In genomic region chr1:233865902-233866301, GRCh38 we compare ENCODE assay signal across 22 cellular contexts. TPM values are rescaled to one million over a fixed set of nuclear protein-coding genes. Genes with fewer than 3 reads are reported as not detected.
DNase-seq lines count a peak whose midpoint lies in the region; ATAC-seq, FAIRE-seq and TF ChIP-seq lines count a peak whose summit lies in the region.
"Had no signal": no experiment of that assay in that cellular context is flagged by ENCODE, and none has a peak within 500 bp of the region (broad histone marks: within the 10 kb centered on the region; RNA-seq: fewer than 3 reads in every experiment).

No MANE protein-coding gene starts in this region.

- H3K27me3 ChIP-seq in astrocyte (ENCODE audit: insufficient read depth, low read length) (no peaks in the 10 kb centered on the region), A673 (replicated peaks; ENCODE audit: insufficient read depth, low read depth, low read length, poor library complexity) (peaks cover 19% of the 10 kb centered on the region)

- no peak for ATAC-seq in stimulated activated effector memory CD8-positive, alpha-beta T cell treated with anti-CD3 and anti-CD28 coated beads, Interleukin-12 subunit alpha, Interleukin-12 subunit beta, amount 100 ng/mL, for 72 hours
- ATAC-seq: A549 had no signal

- H3K36me3 Mint-ChIP-seq in astrocyte (ENCODE audit: low read depth, unreplicated experiment) = no peaks in the 10 kb centered on the region
- no peaks in the 10 kb centered on the region for H3K36me3 Mint-ChIP-seq in stimulated activated effector memory CD8-positive, alpha-beta T cell treated with anti-CD3 and anti-CD28 coated beads, Interleukin-12 subunit alpha, Interleukin-12 subunit beta, amount 100 ng/mL, for 72 hours
- H3K36me3 Mint-ChIP-seq: CD4-positive, alpha-beta memory T cell had no signal

- no peaks in the 10 kb centered on the region for H4K20me1 ChIP-seq in astrocyte (ENCODE audit: insufficient read depth, low read length)

- no peak overlapping the region for H3K27ac Mint-ChIP-seq in astrocyte (ENCODE audit: unreplicated experiment)
- H3K27ac Mint-ChIP-seq in stimulated activated effector memory CD8-positive, alpha-beta T cell treated with anti-CD3 and anti-CD28 coated beads, Interleukin-12 subunit alpha, Interleukin-12 subunit beta, amount 100 ng/mL, for 72 hours = no peak overlapping the region
- H3K27ac Mint-ChIP-seq: CD4-positive, alpha-beta memory T cell had no signal

- H3K4me2 ChIP-seq in astrocyte (ENCODE audit: low read length) = no peak overlapping the region
- H3K4me2 ChIP-seq: A549 had no signal

- POLR2A ChIA-PET in A673 (lab: Charles Lee; ENCODE audit: low non-redundant PET) = no interaction called here

- CTCF ChIA-PET in A673 (lab: Charles Lee) = no interaction called here

- DNase-seq in A172 (ENCODE audit: low spot score) (peak; percentile 22), M059J (ENCODE audit: low read depth) (peak; percentile 70), astrocyte (ENCODE audit: low read depth) (peak; percentile 36), epithelial cell of esophagus (ENCODE audit: low read depth) (peak; percentile 22), UCSD-AML1 (lab: John Stamatoyannopoulos, UW; ENCODE audit: unreplicated experiment) (no peak), A673 (ENCODE audit: low spot score) (no peak), GM19239 (ENCODE audit: insufficient read length, low spot score) (no peak)
- no peak for DNase-seq in stimulated activated effector memory CD8-positive, alpha-beta T cell treated with anti-CD3 and anti-CD28 coated beads, Interleukin-12 subunit alpha, Interleukin-12 subunit beta, amount 100 ng/mL, for 72 hours (ENCODE audit: low spot score in 2 of 2)
- DNase-seq: C1 segment of cervical spinal cord; Calu3; CD4-positive, alpha-beta memory T cell; COR-L47; DMS53; DMS79 treated with DMSO at 0.1 percent for 48 hours; GM23248; H7; HCEC 1CT had no signal

- no peaks in the 10 kb centered on the region for H3K79me2 ChIP-seq in astrocyte (ENCODE audit: insufficient read depth, low read length)

- H3K4me3 ChIP-seq in astrocyte (ENCODE audit: insufficient read depth, low read depth, low read length) (no peak overlapping the region), epithelial cell of esophagus (ENCODE audit: low read length) (no peak overlapping the region), A673 (ENCODE audit: low read depth, low read length, poor library complexity, severe bottlenecking) (no peak overlapping the region)
- H3K4me3 ChIP-seq: A549, GM23248 had no signal

- no peak overlapping the region for H2AFZ ChIP-seq in astrocyte (ENCODE audit: low read depth, low read length)
- H2AFZ ChIP-seq: GM23248 had no signal

- no peak for TF ChIP-seq CTCF in astrocyte (IDR thresholded peaks at IDR 0.05; ENCODE audit: insufficient read depth, low read depth, low read length)
- TF ChIP-seq CTCF in epithelial cell of esophagus (IDR thresholded peaks at IDR 0.05; ENCODE audit: insufficient read depth, low read depth, low read length, missing control alignments) = no peak
- no peak for TF ChIP-seq CTCF in A673 (conservative IDR thresholded peaks at IDR 0.05; ENCODE audit: low read depth, low read length)

- no peak for FAIRE-seq in astrocyte (lab: Jason Lieb, UNC)
- FAIRE-seq in GM19239 (lab: Jason Lieb, UNC) = no peak
- FAIRE-seq: A549, G401.6, GM12892, H1 had no signal

- no peak overlapping the region for H3K4me3 Mint-ChIP-seq in astrocyte (ENCODE audit: unreplicated experiment)
- no peak overlapping the region for H3K4me3 Mint-ChIP-seq in stimulated activated effector memory CD8-positive, alpha-beta T cell treated with anti-CD3 and anti-CD28 coated beads, Interleukin-12 subunit alpha, Interleukin-12 subunit beta, amount 100 ng/mL, for 72 hours
- H3K4me3 Mint-ChIP-seq: CD4-positive, alpha-beta memory T cell had no signal

- H3K4me1 ChIP-seq in astrocyte (ENCODE audit: insufficient read depth, low read length) (peaks cover 18% of the 10 kb centered on the region), A673 (ENCODE audit: insufficient read depth, low read length, poor library complexity, severe bottlenecking) (no peaks in the 10 kb centered on the region)

- no peaks in the 10 kb centered on the region for H3K36me3 ChIP-seq in astrocyte (ENCODE audit: insufficient read depth, low read length)
- H3K36me3 ChIP-seq in A673 (ENCODE audit: insufficient read depth, low read length, poor library complexity, severe bottlenecking) = no peaks in the 10 kb centered on the region

- H3K27ac ChIP-seq in astrocyte (ENCODE audit: low read depth, low read length) (no peak overlapping the region), A673 (ENCODE audit: low read depth, low read length, poor library complexity, severe bottlenecking) (no peak overlapping the region)
- H3K27ac ChIP-seq: 22Rv1, A549, GM23248 had no signal

- H3K9me3 ChIP-seq in astrocyte (ENCODE audit: insufficient read depth, low read depth, low read length) (no peaks in the 10 kb centered on the region), A673 (ENCODE audit: low read depth, low read length, poor library complexity, severe bottlenecking) (peaks cover 4% of the 10 kb centered on the region)

- H3K4me1 Mint-ChIP-seq in astrocyte (ENCODE audit: low read depth, unreplicated experiment) = peaks cover 17% of the 10 kb centered on the region
- no peaks in the 10 kb centered on the region for H3K4me1 Mint-ChIP-seq in stimulated activated effector memory CD8-positive, alpha-beta T cell treated with anti-CD3 and anti-CD28 coated beads, Interleukin-12 subunit alpha, Interleukin-12 subunit beta, amount 100 ng/mL, for 72 hours
- H3K4me1 Mint-ChIP-seq: CD4-positive, alpha-beta memory T cell had no signal

- no peak overlapping the region for H3K9ac ChIP-seq in astrocyte (ENCODE audit: low read length)
- H3K9ac ChIP-seq: GM23248 had no signal

- intact Hi-C loops in A673 (cut with micrococcal nuclease; ENCODE audit: unreplicated experiment) = no loop called here

- BruUV-seq in A673 (replicated peaks; lab: Mats Ljungman, UMichigan) = no TSS peak

- no peaks in the 10 kb centered on the region for H3K27me3 Mint-ChIP-seq in astrocyte (ENCODE audit: low read depth, unreplicated experiment)

- peaks cover 5% of the 10 kb centered on the region for H3K9me3 Mint-ChIP-seq in astrocyte (ENCODE audit: unreplicated experiment)
- peaks cover 18% of the 10 kb centered on the region for H3K9me3 Mint-ChIP-seq in stimulated activated effector memory CD8-positive, alpha-beta T cell treated with anti-CD3 and anti-CD28 coated beads, Interleukin-12 subunit alpha, Interleukin-12 subunit beta, amount 100 ng/mL, for 72 hours

RNA-seq across cellular contexts. Expression of gene SLC35F3, which starts 38.6 kb away (rescaled TPM):
- total RNA-seq in A172 (2014; rRNA removed; shearing (Covaris generic)) = not detected in 2 replicates
- total RNA-seq in M059J (2014; rRNA removed; shearing (Covaris generic)) = 0.64 and 1.7 TPM in 2 replicates
- total RNA-seq in astrocyte (0.38 and 0.57 TPM in 2 replicates), A673 (2021) (20.5 and 22.7 TPM in 2 replicates)
- total RNA-seq: CD4-positive, alpha-beta memory T cell had no signal

Comparison
In these comparisons a context has a peak if more than half of its experiments do, and no peak if none do; other contexts are left out.
1. DNase-seq: peak in A172 (single experiment), M059J (single experiment), astrocyte (single experiment) and epithelial cell of esophagus (single experiment); none in UCSD-AML1 (single experiment), A673 (single experiment), GM19239 (single experiment) and stimulated activated effector memory CD8-positive, alpha-beta T cell treated with anti-CD3 and anti-CD28 coated beads, Interleukin-12 subunit alpha, Interleukin-12 subunit beta, amount 100 ng/mL, for 72 hours (0 of 2).